7 cellular contexts compared by ENCODE assay signal in genomic region chr9:84667571-84668203, GRCh38. TPM values are rescaled to one million over a fixed set of nuclear protein-coding genes. Genes with fewer than 3 reads are reported as not detected.
DNase-seq lines count a peak whose midpoint lies in the region; ATAC-seq and TF ChIP-seq lines count a peak whose summit lies in the region.

No MANE protein-coding gene starts in this region.

- no peaks in the 10 kb centered on the region for H3F3A ChIP-seq in GM23248 (ENCODE audit: insufficient read depth)

- CTCF ChIA-PET in T-cell (lab: Charles Lee): no interaction called here

- no peak overlapping the region for H3K9ac ChIP-seq in GM23248

- H3K9me3 Mint-ChIP-seq in T-cell: peaks cover 0 to 3% (median 0%) of the 10 kb centered on the region in 3 donors

- no peaks in the 10 kb centered on the region for H3K36me3 Mint-ChIP-seq in T-cell

- peaks cover 49 to 52% of the 10 kb centered on the region in 2 donors for H3K27me3 Mint-ChIP-seq in T-cell

- peak overlapping the region in 1 of 3 donors; percentile 28 for H3K4me3 Mint-ChIP-seq in T-cell

- TF ChIP-seq CTCF in GM12874 (IDR thresholded peaks at IDR 0.05; ENCODE audit: insufficient read depth, low read depth, low read length) (peak; percentile 45; the same call in 1 of the 2 replicates), osteoblast (IDR thresholded peaks at IDR 0.05; ENCODE audit: extremely low read depth, low read depth, low read length) (peak; percentile 45)

- H3K36me3 ChIP-seq in GM23248 (ENCODE audit: low read depth): no peaks in the 10 kb centered on the region
- H3K36me3 ChIP-seq in osteoblast (ENCODE audit: insufficient read depth, low read length): no peaks in the 10 kb centered on the region

- WGBS in GM23248 (ENCODE audit: low coverage in 1 of 2, low lambda C conversion rate in 2 of 2, missing lambda C conversion rate in 2 of 2), 2 experiments: 11 to 17% methylated on average over 27 of the region's 27 CpGs

- H3K4me1 ChIP-seq in GM23248 (ENCODE audit: insufficient read depth): no peaks in the 10 kb centered on the region
- no peaks in the 10 kb centered on the region for H3K4me1 ChIP-seq in osteoblast (ENCODE audit: insufficient read depth, low read length)

- H3K79me2 ChIP-seq in GM23248 (ENCODE audit: insufficient read depth) (no peaks in the 10 kb centered on the region), osteoblast (ENCODE audit: insufficient read depth, low read length) (no peaks in the 10 kb centered on the region)

- no peaks in the 10 kb centered on the region for H3K9me2 ChIP-seq in GM23248 (ENCODE audit: insufficient read depth)

- DNase-seq in GM23248: peak; percentile 56
- DNase-seq in RPMI7951 (ENCODE audit: low read depth): peak; percentile 8
- DNase-seq in fibroblast of the conjunctiva (ENCODE audit: low read depth): peak; percentile 16
- peak; percentile 77 for DNase-seq in osteoblast (ENCODE audit: insufficient read length, low spot score, missing footprints)
- no peak for DNase-seq in NCI-H774 (lab: John Stamatoyannopoulos, UW)
- DNase-seq in T-cell: no peak

- in situ Hi-C loops in GM23248 (cut with MboI): no loop called here

- POLR2A ChIA-PET in T-cell (lab: Charles Lee): no interaction called here

- H3K27ac ChIP-seq in GM23248: no peak overlapping the region
- H3K27ac ChIP-seq in osteoblast (ENCODE audit: low read depth, low read length): no peak overlapping the region

- H3K27me3 ChIP-seq in GM23248 (replicated peaks; ENCODE audit: insufficient read depth) (peaks cover 35% of the 10 kb centered on the region), osteoblast (ENCODE audit: insufficient read depth, low read length) (peaks cover 30% of the 10 kb centered on the region)

- H3K9me3 ChIP-seq in GM23248 (ENCODE audit: low read depth): no peaks in the 10 kb centered on the region
- no peaks in the 10 kb centered on the region for H3K9me3 ChIP-seq in osteoblast (ENCODE audit: low read depth, low read length)

- H3K4me3 ChIP-seq in GM23248 (peak overlapping the region; percentile 72), osteoblast (ENCODE audit: insufficient read depth, low read length) (peak overlapping the region; percentile 63)

- ATAC-seq in T-cell (replicated peaks in 1 of 4): no peak

- H3K27ac Mint-ChIP-seq in T-cell: no peak overlapping the region

- H4K20me1 ChIP-seq in GM23248 (ENCODE audit: insufficient read depth) (no peaks in the 10 kb centered on the region), osteoblast (ENCODE audit: insufficient read depth, low read length) (no peaks in the 10 kb centered on the region)

- peak overlapping the region; percentile 90 for H3K4me2 ChIP-seq in GM23248 (ENCODE audit: unreplicated experiment)
- H3K4me2 ChIP-seq in osteoblast (ENCODE audit: insufficient read depth, low read length): peak overlapping the region; percentile 74

- H2AFZ ChIP-seq in GM23248: peak overlapping the region; percentile 88
- no peak overlapping the region for H2AFZ ChIP-seq in osteoblast (ENCODE audit: low read length)

- peaks cover 6 to 23% (median 23%) of the 10 kb centered on the region in 3 donors for H3K4me1 Mint-ChIP-seq in T-cell

RNA-seq across cellular contexts. Expression of gene NTRK2, which starts 1.8 kb away (rescaled TPM):
- total RNA-seq in GM23248 (2014; rRNA removed; shearing (Covaris generic)): not detected in 2 replicates
- polyA plus RNA-seq in GM23248 (2016; fragmentation: Nextera tagmentation; extraction: Ambion mirVana): 0.05 TPM in 1 of 2 replicates, not detected in the other
- total RNA-seq in RPMI7951 (2014; rRNA removed; shearing (Covaris generic)): under 0.01 and 0.20 TPM in 2 replicates
- total RNA-seq in osteoblast: 3.3 and 5.6 TPM in 2 replicates
- total RNA-seq in T-cell: under 1 TPM in 4 of 5 donors, not detected in 1; 0.05 to 0.39 (median 0.12) TPM

Comparison
In these comparisons a context has a peak if more than half of its experiments do, and no peak if none do; other contexts are left out.
1. DNase-seq: peak in GM23248 (single experiment), RPMI7951 (single experiment), fibroblast of the conjunctiva (single experiment) and osteoblast (single experiment); none in NCI-H774 (single experiment) and T-cell (0 of 34).